ENCODE assay signal across 1 cellular context in genomic region chr9:33619666-33620404, GRCh38.
TF ChIP-seq lines count a peak whose summit lies in the region.

No MANE protein-coding gene starts in this region.

TF ChIP-seq in GM23338, 12 proteins besides CTCF, POLR2A, EP300 and RAD21 (continued from another document):
- TF ChIP-seq ZNF462 (CRISPR knock-in tag; IDR thresholded peaks at IDR 0.05), result no peak
- TF ChIP-seq EZH2 (IDR thresholded peaks at IDR 0.05; ENCODE audit: low read depth, unreplicated experiment), result no peak
- no peak for TF ChIP-seq NANOG (IDR thresholded peaks at IDR 0.05; ENCODE audit: borderline replicate concordance)
TF ChIP-seq in GM23338: peak in this region for 0.
